In genomic region chr16:53434436-53435065, GRCh38 we compare ENCODE assay signal across 8 cellular contexts. TPM values are rescaled to one million over a fixed set of nuclear protein-coding genes. Genes with fewer than 3 reads are reported as not detected.
DNase-seq lines count a peak whose midpoint lies in the region; ATAC-seq and TF ChIP-seq lines count a peak whose summit lies in the region.

A gene with protein sequence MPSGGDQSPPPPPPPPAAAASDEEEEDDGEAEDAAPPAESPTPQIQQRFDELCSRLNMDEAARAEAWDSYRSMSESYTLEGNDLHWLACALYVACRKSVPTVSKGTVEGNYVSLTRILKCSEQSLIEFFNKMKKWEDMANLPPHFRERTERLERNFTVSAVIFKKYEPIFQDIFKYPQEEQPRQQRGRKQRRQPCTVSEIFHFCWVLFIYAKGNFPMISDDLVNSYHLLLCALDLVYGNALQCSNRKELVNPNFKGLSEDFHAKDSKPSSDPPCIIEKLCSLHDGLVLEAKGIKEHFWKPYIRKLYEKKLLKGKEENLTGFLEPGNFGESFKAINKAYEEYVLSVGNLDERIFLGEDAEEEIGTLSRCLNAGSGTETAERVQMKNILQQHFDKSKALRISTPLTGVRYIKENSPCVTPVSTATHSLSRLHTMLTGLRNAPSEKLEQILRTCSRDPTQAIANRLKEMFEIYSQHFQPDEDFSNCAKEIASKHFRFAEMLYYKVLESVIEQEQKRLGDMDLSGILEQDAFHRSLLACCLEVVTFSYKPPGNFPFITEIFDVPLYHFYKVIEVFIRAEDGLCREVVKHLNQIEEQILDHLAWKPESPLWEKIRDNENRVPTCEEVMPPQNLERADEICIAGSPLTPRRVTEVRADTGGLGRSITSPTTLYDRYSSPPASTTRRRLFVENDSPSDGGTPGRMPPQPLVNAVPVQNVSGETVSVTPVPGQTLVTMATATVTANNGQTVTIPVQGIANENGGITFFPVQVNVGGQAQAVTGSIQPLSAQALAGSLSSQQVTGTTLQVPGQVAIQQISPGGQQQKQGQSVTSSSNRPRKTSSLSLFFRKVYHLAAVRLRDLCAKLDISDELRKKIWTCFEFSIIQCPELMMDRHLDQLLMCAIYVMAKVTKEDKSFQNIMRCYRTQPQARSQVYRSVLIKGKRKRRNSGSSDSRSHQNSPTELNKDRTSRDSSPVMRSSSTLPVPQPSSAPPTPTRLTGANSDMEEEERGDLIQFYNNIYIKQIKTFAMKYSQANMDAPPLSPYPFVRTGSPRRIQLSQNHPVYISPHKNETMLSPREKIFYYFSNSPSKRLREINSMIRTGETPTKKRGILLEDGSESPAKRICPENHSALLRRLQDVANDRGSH (plus strand): TSS chr16:53434471. CDS start chr16:53434557, 86 bp downstream.

- H3K4me3 ChIP-seq in BJ (ENCODE audit: low read depth, low read length) (peak within 1 kb of the TSS; percentile 99), epithelial cell of esophagus (ENCODE audit: low read length) (peak within 1 kb of the TSS; percentile 86), mucosa of stomach (ENCODE audit: low read length) (peak within 1 kb of the TSS; percentile 96)

- peaks cover 5% of the 10 kb centered on the region for H3K4me1 ChIP-seq in mucosa of stomach (ENCODE audit: control insufficient read depth, insufficient read depth, low read length)

- TF ChIP-seq CTCF in BJ (IDR thresholded peaks at IDR 0.05; ENCODE audit: insufficient read depth, low read depth, low read length) (no peak), epithelial cell of esophagus (IDR thresholded peaks at IDR 0.05; ENCODE audit: insufficient read depth, low read depth, low read length, missing control alignments) (no peak)

- CTCF ChIA-PET in BJ (lab: Yijun Ruan, JAX), result interaction anchor here (1.0 kb wide), 1 partner anchor 14 kb away, joined by 3 read pairs; no protein-coding TSS in a partner anchor

- DNase-seq in BJ (ENCODE audit: low read depth), result no peak
- DNase-seq in NOMO-1 treated with DMSO at 0.1 percent for 48 hours (lab: John Stamatoyannopoulos, UW; ENCODE audit: unreplicated experiment), result peak; percentile 54
- peak; percentile 42 for DNase-seq in activated T-cell treated with anti-CD3 and anti-CD28 coated beads for 24 hours (ENCODE audit: low read depth)
- peak; percentile 87 for DNase-seq in epithelial cell of esophagus (ENCODE audit: low read depth)
- peak; percentile 21 for DNase-seq in stimulated activated CD8-positive, alpha-beta memory T cell treated with anti-CD3 and anti-CD28 coated beads, Interleukin-7, amount 100 ng/mL, for 24 hours (ENCODE audit: low read depth)

- H3K36me3 ChIP-seq in BJ (ENCODE audit: control insufficient read depth, insufficient read depth, low read length) (no peaks in the 10 kb centered on the region), mucosa of stomach (ENCODE audit: control insufficient read depth, insufficient read depth, low read length) (no peaks in the 10 kb centered on the region)

- peak within 1 kb of the TSS; percentile 97 for H3K9ac ChIP-seq in mucosa of stomach (ENCODE audit: low read length)

- H3K27me3 ChIP-seq in BJ (ENCODE audit: control insufficient read depth, insufficient read depth, low read length) (no peaks in the 10 kb centered on the region), mucosa of stomach (ENCODE audit: control insufficient read depth, insufficient read depth, low read length) (no peaks in the 10 kb centered on the region)

- peak; percentile 72 for ATAC-seq in GM19023 (IDR thresholded peaks at IDR 0.05; ENCODE audit: unreplicated experiment)
- ATAC-seq in HG03159 (IDR thresholded peaks at IDR 0.05; ENCODE audit: unreplicated experiment), result peak; percentile 75

- POLR2A ChIA-PET in BJ (lab: Charles Lee), result no interaction called here

- H3K9me3 ChIP-seq in mucosa of stomach (ENCODE audit: control insufficient read depth, low read length), result no peaks in the 10 kb centered on the region

RNA-seq across cellular contexts. Expression of the gene that starts here (rescaled TPM):
- polyA plus RNA-seq in BJ (2011; rRNA removed), result 37.7 and 39.7 TPM in 2 replicates
- polyA minus RNA-seq in BJ (2011; rRNA and poly(A)+ RNA removed), result 24.5 and 37.8 TPM in 2 replicates
